In the genomic region with DNA sequence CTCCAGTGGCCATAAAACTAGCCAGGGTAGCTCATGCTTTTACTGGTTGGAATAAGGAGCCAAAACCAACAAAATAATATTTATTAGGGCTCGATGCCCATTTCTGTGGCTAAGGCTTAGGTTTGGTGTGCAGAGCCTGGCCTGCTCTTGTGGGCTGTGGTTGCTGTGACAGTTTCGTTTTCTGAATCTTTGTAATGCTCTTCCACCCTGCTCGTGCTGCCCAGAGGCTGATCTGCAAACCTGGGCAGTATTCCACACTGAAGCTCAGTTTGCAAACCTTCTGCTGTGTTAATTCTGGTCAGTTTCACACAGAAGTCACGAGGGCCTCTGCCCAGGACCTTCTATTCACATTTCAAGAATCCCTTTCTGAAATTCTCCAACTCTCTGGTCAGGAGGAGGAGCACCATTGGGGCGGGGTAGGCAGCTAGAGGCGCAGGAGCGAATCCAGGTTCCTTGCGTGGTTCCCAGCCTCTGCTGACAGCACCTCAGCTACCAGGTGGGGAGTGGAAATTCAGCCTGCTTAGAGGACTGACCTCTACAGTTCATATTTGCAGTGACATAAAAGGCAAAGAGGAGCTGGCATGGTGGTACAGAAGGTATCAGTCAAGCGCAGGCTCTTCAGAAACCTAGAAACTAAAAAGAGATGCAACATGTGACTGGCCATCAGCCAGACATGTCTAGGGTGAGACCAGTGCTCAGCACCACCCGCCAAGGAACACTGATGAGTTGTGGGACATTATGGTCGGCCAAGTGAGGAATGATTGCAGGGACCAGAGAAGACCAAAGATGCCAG, we compare ENCODE assay signal across 9 cellular contexts. TPM values are rescaled to one million over a fixed set of nuclear protein-coding genes. Genes with fewer than 3 reads are reported as not detected.
DNase-seq lines count a peak whose midpoint lies in the region; ATAC-seq and TF ChIP-seq lines count a peak whose summit lies in the region.
"Had no signal": no experiment of that assay in that cellular context is flagged by ENCODE, and none has a peak within 500 bp of the region (broad histone marks: within the 10 kb centered on the region; RNA-seq: fewer than 3 reads in every experiment).

No MANE protein-coding gene starts in this region.

- H3K9me3 ChIP-seq in esophagus muscularis mucosa: no peaks in the 10 kb centered on the region

- DNase-seq in DMS 273 (lab: John Stamatoyannopoulos, UW; ENCODE audit: unreplicated experiment) (peak; percentile 70), DMS 273 treated with DMSO at 0.1 percent for 48 hours (lab: John Stamatoyannopoulos, UW) (no peak), esophagus muscularis mucosa (ENCODE audit: extremely low spot score) (no peak), smooth muscle cell of the brain vasculature (ENCODE audit: low read depth, low spot score) (peak; percentile 73), amygdala (lab: John Stamatoyannopoulos, UW) (no peak), activated gamma-delta T cell (lab: John Stamatoyannopoulos, UW) (no peak)
- no peak for DNase-seq in stimulated activated CD4-positive, alpha-beta T cell treated with anti-CD3 and anti-CD28 coated beads, Interleukin-4, amount 100 ng/mL, for 1 hour
- DNase-seq: activated naive CD4-positive, alpha-beta T cell treated with Interleukin-2 at 50 U/mL for 16 hours had no signal

- H3K4me1 ChIP-seq in esophagus muscularis mucosa: peaks cover 13 to 30% (median 27%) of the 10 kb centered on the region in 4 donors

- peak overlapping the region in 3 of 4 donors; percentile 3 to 49 (median 5) for H3K27ac ChIP-seq in esophagus muscularis mucosa (replicated peaks in 1 of 4)

- no peak for TF ChIP-seq EP300 in esophagus muscularis mucosa (IDR thresholded peaks at IDR 0.05)

- no peaks in the 10 kb centered on the region for H3K27me3 ChIP-seq in esophagus muscularis mucosa

- no peak for TF ChIP-seq POLR2A in esophagus muscularis mucosa (IDR thresholded peaks at IDR 0.05; ENCODE audit: low read depth)

- TF ChIP-seq CTCF in esophagus muscularis mucosa (IDR thresholded peaks at IDR 0.05): no peak

- H3K4me3 ChIP-seq in esophagus muscularis mucosa: no peak overlapping the region

- ATAC-seq in HG03432 (IDR thresholded peaks at IDR 0.05; ENCODE audit: unreplicated experiment): peak; percentile 70

- intact Hi-C loops in esophagus muscularis mucosa (cut with DNase I): no loop called here

- peaks cover 18 to 35% (median 23%) of the 10 kb centered on the region in 4 donors for H3K36me3 ChIP-seq in esophagus muscularis mucosa

- 72% methylated on average over 11 of the region's 11 CpGs for WGBS in esophagus muscularis mucosa

RNA-seq across cellular contexts. Expression of gene C20orf144, which starts 14.3 kb away (rescaled TPM):
- under 1 TPM in 1 of 4 donors, not detected in 3; 0.23 TPM for total RNA-seq in esophagus muscularis mucosa

RNA-seq across cellular contexts. Expression of gene ACTL10, which starts 18.9 kb away (rescaled TPM):
- total RNA-seq in esophagus muscularis mucosa: 1 to 10 TPM; 1.3 to 2.5 (median 2.0) TPM

RNA-seq across cellular contexts. Expression of gene NECAB3, which starts 26.4 kb away (rescaled TPM):
- total RNA-seq in esophagus muscularis mucosa: 10 to 100 TPM; 34.1 to 43.4 (median 39.9) TPM

RNA-seq across cellular contexts. Expression of gene E2F1, which starts 38.4 kb away (rescaled TPM):
- 1 to 10 TPM; 1.8 to 5.0 (median 2.9) TPM for total RNA-seq in esophagus muscularis mucosa

Comparison
In these comparisons a context has a peak if more than half of its experiments do, and no peak if none do; other contexts are left out.
1. DNase-seq: peak in DMS 273 (single experiment) and smooth muscle cell of the brain vasculature (single experiment); none in DMS 273 treated with DMSO at 0.1 percent for 48 hours (single experiment), esophagus muscularis mucosa (single experiment), stimulated activated CD4-positive, alpha-beta T cell treated with anti-CD3 and anti-CD28 coated beads, Interleukin-4, amount 100 ng/mL, for 1 hour (single experiment), amygdala (0 of 56) and activated gamma-delta T cell (single experiment).